ENCODE assay signal across 33 cellular contexts in the genomic region with DNA sequence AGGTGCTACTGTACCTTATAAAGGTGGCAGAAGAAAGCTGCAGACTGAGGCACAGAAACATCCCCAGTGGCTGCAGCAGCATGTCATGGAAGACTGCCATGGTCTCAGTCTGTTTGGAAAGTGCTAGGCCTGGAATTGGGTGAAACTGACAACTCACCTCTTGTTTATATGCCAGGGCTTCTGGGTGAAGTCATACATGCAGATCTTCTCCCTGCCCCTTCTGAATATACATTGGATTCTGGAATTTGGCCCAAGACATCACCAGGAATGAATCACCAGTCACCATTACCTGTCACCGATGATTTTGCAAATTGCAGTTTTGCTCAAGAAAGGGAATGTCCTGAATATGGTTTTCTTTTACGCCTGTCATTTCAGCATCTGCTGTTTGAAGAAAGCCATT. TPM values are rescaled to one million over a fixed set of nuclear protein-coding genes. Genes with fewer than 3 reads are reported as not detected.
"Had no signal": no experiment of that assay in that cellular context is flagged by ENCODE, and none has a peak within 500 bp of the region (broad histone marks: within the 10 kb centered on the region; RNA-seq: fewer than 3 reads in every experiment).

A gene with protein sequence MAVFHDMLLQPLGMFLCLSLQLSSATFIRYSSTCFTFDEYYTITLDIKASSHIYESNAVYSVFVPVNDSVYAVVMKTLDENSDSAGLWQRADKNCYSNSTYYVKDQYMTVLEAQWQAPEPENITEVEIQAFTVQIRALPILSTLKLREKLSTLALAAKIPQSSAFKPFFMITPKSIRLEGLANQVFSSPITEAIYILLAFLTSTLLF (minus strand): TSS at position 371 of the 400 bp plus-strand sequence. CDS start 271 bp downstream, at position 100.

- H3K4me1 ChIP-seq: esophagus muscularis mucosa, prostate gland, right atrium auricular region, suprapubic skin, transverse colon, upper lobe of right lung, uterus had no signal

- H3K27me3 Mint-ChIP-seq: naive thymus-derived CD8-positive, alpha-beta T cell; stimulated activated naive CD8-positive, alpha-beta T cell treated with anti-CD3 and anti-CD28 coated beads, Interleukin-15, amount 100 ng/mL, for 72 hours had no signal

- H3K4me3 ChIP-seq: dorsolateral prefrontal cortex, esophagus muscularis mucosa, prostate gland, right atrium auricular region, smooth muscle cell, suprapubic skin, transverse colon, upper lobe of right lung, uterus had no signal

- H3K27me3 ChIP-seq: dorsolateral prefrontal cortex, esophagus muscularis mucosa, right atrium auricular region, suprapubic skin, transverse colon, upper lobe of right lung, uterus had no signal

- H3K27ac Mint-ChIP-seq: nephron progenitor cell; stimulated activated naive CD8-positive, alpha-beta T cell treated with anti-CD3 and anti-CD28 coated beads, Interleukin-15, amount 100 ng/mL, for 72 hours had no signal

- H3K9me3 Mint-ChIP-seq: naive thymus-derived CD8-positive, alpha-beta T cell; stimulated activated naive CD8-positive, alpha-beta T cell treated with anti-CD3 and anti-CD28 coated beads, Interleukin-15, amount 100 ng/mL, for 72 hours had no signal

- FAIRE-seq: colon, frontal cortex, keratinocyte had no signal

- H3K27ac ChIP-seq: dorsolateral prefrontal cortex, epithelial cell of prostate, esophagus muscularis mucosa, prostate gland, right atrium auricular region, suprapubic skin, transverse colon, upper lobe of right lung, uterus had no signal

- H3K36me3 ChIP-seq: esophagus muscularis mucosa, prostate gland, right atrium auricular region, suprapubic skin, transverse colon, upper lobe of right lung, uterus had no signal

- H3K4me3 Mint-ChIP-seq: naive thymus-derived CD8-positive, alpha-beta T cell; nephron progenitor cell; stimulated activated naive CD8-positive, alpha-beta T cell treated with anti-CD3 and anti-CD28 coated beads, Interleukin-15, amount 100 ng/mL, for 72 hours had no signal

- ATAC-seq: left lobe of liver; naive thymus-derived CD8-positive, alpha-beta T cell; sciatic nerve; stimulated activated naive CD8-positive, alpha-beta T cell treated with anti-CD3 and anti-CD28 coated beads, Interleukin-15, amount 100 ng/mL, for 72 hours; upper lobe of right lung had no signal

- DNase-seq: dorsolateral prefrontal cortex; effector CD4-positive, alpha-beta T cell; head of caudate nucleus; naive thymus-derived CD8-positive, alpha-beta T cell; nephron progenitor cell; nucleus accumbens; stimulated activated CD4-positive, alpha-beta T cell treated with anti-CD3 and anti-CD28 coated beads, Interleukin-12 subunit alpha, Interleukin-12 subunit beta, amount 100 ng/mL, for 4 hours; stimulated activated CD4-positive, alpha-beta T cell treated with anti-CD3 and anti-CD28 coated beads, Interleukin-1b, Interleukin-23, amount 100 ng/mL, for 48 hours; stimulated activated CD4-positive, alpha-beta T cell treated with anti-CD3 and anti-CD28 coated beads, Interleukin-4, amount 100 ng/mL, for 1 hour; stimulated activated CD8-positive, alpha-beta memory T cell treated with anti-CD3 and anti-CD28 coated beads, Interleukin-4, amount 100 ng/mL, for 48 hours; stimulated activated naive CD4-positive, alpha-beta T cell; stimulated activated naive CD8-positive, alpha-beta T cell treated with anti-CD3 and anti-CD28 coated beads, Interleukin-15, amount 100 ng/mL, for 72 hours; transverse colon; upper lobe of right lung; uterus had no signal

- H3K9me3 ChIP-seq: esophagus muscularis mucosa, prostate gland, right atrium auricular region, suprapubic skin, transverse colon, upper lobe of right lung, uterus had no signal

- H3K4me2 ChIP-seq: smooth muscle cell had no signal

- H3K4me1 Mint-ChIP-seq: naive thymus-derived CD8-positive, alpha-beta T cell; nephron progenitor cell; stimulated activated naive CD8-positive, alpha-beta T cell treated with anti-CD3 and anti-CD28 coated beads, Interleukin-15, amount 100 ng/mL, for 72 hours had no signal

RNA-seq across cellular contexts. Expression of the gene that starts here (rescaled TPM):
- total RNA-seq: dorsolateral prefrontal cortex; esophagus muscularis mucosa; fibroblast of lung; frontal cortex; glomerular endothelial cell; left lobe of liver; lower leg skin; lung microvascular endothelial cell; mesenteric fat pad; myocyte; naive thymus-derived CD8-positive, alpha-beta T cell; osteocyte; prostate gland; right atrium auricular region; sciatic nerve; smooth muscle cell; suprapubic skin; transverse colon; upper lobe of right lung; uterus had no signal
- polyA plus RNA-seq: fibroblast of lung; keratinocyte; naive thymus-derived CD8-positive, alpha-beta T cell; smooth muscle cell had no signal
